In the genomic region with DNA sequence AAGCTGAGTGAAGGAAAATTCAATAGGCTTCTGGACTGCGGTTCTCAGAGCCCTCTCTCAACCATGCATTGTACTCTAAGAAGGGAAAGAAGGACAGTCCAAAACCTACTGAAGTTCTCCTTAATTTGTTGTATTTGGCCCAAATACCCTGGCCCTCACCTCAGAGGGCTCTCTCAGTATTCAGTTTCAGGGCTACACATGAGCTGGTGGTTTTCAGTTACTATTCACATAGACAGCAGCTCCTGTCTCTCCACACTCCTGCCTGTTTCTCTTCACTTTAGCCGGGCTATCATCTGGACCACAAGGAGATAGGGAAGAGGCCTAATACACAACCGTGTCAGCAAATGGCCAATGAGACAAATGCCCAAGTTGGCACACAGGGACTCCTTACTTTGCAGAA, we compare ENCODE assay signal across 8 cellular contexts.
"Had no signal": no experiment of that assay in that cellular context is flagged by ENCODE, and none has a peak within 500 bp of the region (broad histone marks: within the 10 kb centered on the region; RNA-seq: fewer than 3 reads in every experiment).

No MANE protein-coding gene starts in this region.

- H3K9me3 ChIP-seq: HAP-1 had no signal

- H2AFZ ChIP-seq: GM23248 had no signal

- ATAC-seq: HCT116, HepG2 had no signal

- H3K9ac ChIP-seq: GM23248 had no signal

- H3K36me3 ChIP-seq: HAP-1 had no signal

- DNase-seq: GM23248, GOT3, H7, HFFc6, KBM-7 had no signal

- H3K4me1 ChIP-seq: HAP-1 had no signal

- H3K27ac ChIP-seq: GM23248 had no signal

- H3K4me3 ChIP-seq: GM23248, HAP-1 had no signal
